ENCODE assay signal across 28 cellular contexts in the genomic region with DNA sequence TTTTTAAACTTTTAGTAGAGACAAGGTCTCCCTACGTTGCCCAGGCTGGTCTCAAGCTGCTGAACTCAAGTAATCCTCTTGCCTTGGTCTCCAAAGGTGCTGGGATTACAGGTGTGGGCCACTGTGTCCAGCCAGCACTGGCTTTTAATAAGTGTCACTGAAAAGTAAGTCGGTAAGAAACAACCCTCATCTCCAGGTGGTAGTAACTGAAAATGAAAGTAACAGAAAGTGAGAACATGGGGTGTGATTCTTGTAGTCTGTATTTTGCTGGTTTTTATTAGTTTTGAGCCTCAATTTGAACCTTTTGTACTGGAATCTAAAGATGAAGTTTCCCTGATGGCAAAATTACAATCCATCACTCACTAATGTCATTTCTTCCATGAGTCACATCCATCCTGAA.
DNase-seq lines count a peak whose midpoint lies in the region; ATAC-seq and TF ChIP-seq lines count a peak whose summit lies in the region.
"Had no signal": no experiment of that assay in that cellular context is flagged by ENCODE, and none has a peak within 500 bp of the region (broad histone marks: within the 10 kb centered on the region; RNA-seq: fewer than 3 reads in every experiment).

No MANE protein-coding gene starts in this region.

- H2AFZ ChIP-seq in mammary epithelial cell (ENCODE audit: low read depth, low read length) = no peak overlapping the region

- ATAC-seq in GM18511 (IDR thresholded peaks at IDR 0.05; ENCODE audit: unreplicated experiment) = peak; percentile 77
- peak; percentile 63 for ATAC-seq in GM19463 (IDR thresholded peaks at IDR 0.05; ENCODE audit: unreplicated experiment)
- ATAC-seq in HG03159 (IDR thresholded peaks at IDR 0.05; ENCODE audit: unreplicated experiment) = peak; percentile 57
- ATAC-seq: activated T-helper 17 cell treated with anti-CD3 and anti-CD28 coated beads, Interleukin-2, amount 50 U/mL, for 72 hours; left lung; psoas muscle; upper lobe of right lung had no signal

- in situ Hi-C loops in mammary epithelial cell (cut with MboI; ENCODE audit: low sequenced_read_pairs in 2 of 2) (no loop called here), ACHN (cut with HindIII; ENCODE audit: low pct_ligation_motif_present, low pct_unique_long_range_greater_than_20kb, low sequenced_read_pairs) (no loop called here)

- H3K4me1 ChIP-seq in mammary epithelial cell (ENCODE audit: insufficient read depth, low read length) = no peaks in the 10 kb centered on the region
- H3K4me1 ChIP-seq: left lung, psoas muscle, SJSA1, suprapubic skin, upper lobe of right lung had no signal

- H3K9me3 ChIP-seq in mammary epithelial cell (replicated peaks; ENCODE audit: insufficient read depth, low read length) = no peaks in the 10 kb centered on the region
- H3K9me3 ChIP-seq: left lung, neutrophil, psoas muscle, SJSA1, suprapubic skin, upper lobe of right lung had no signal

- no peak overlapping the region for H3K4me3 ChIP-seq in mammary epithelial cell (replicated peaks in 1 of 3; ENCODE audit: insufficient read depth in 1 of 3, low read depth in 2 of 3, low read length in 3 of 3)
- H3K4me3 ChIP-seq: left lung, psoas muscle, SJSA1, suprapubic skin, upper lobe of right lung had no signal

- no peaks in the 10 kb centered on the region for H3K36me3 ChIP-seq in mammary epithelial cell (ENCODE audit: insufficient read depth, low read length)
- H3K36me3 ChIP-seq: brain microvascular endothelial cell, left lung, neutrophil, SJSA1, suprapubic skin, upper lobe of right lung had no signal

- BruUV-seq in mammary epithelial cell (replicated peaks; lab: Mats Ljungman, UMichigan) = no TSS peak

- CTCF ChIA-PET in mammary epithelial cell (lab: Charles Lee; ENCODE audit: low non-redundant PET) = no interaction called here

- H3K79me2 ChIP-seq in mammary epithelial cell (ENCODE audit: insufficient read depth, low read length) = no peaks in the 10 kb centered on the region

- H3K27ac ChIP-seq in mammary epithelial cell (ENCODE audit: insufficient read depth, low read depth, low read length) = no peak overlapping the region
- H3K27ac ChIP-seq: brain microvascular endothelial cell, C4-2B, left lung, neutrophil, psoas muscle, SJSA1, suprapubic skin, upper lobe of right lung had no signal

- no peaks in the 10 kb centered on the region for H3K27me3 ChIP-seq in mammary epithelial cell (ENCODE audit: insufficient read depth, low read length)
- H3K27me3 ChIP-seq: brain microvascular endothelial cell, left lung, neutrophil, SJSA1, suprapubic skin, upper lobe of right lung had no signal

- intact Hi-C loops in mammary epithelial cell (cut with micrococcal nuclease) = no loop called here

- dilution Hi-C loops in mammary epithelial cell (cut with HindIII; ENCODE audit: low sequenced_read_pairs) = no loop called here

- DNase-seq in OCI-M1 (lab: John Stamatoyannopoulos, UW) (peak; percentile 34), mammary epithelial cell (no peak), ACHN (no peak), NCI-H1436 (lab: John Stamatoyannopoulos, UW) (no peak)
- DNase-seq: activated CD4-positive, alpha-beta memory T cell treated with anti-CD3 and anti-CD28 coated beads for 36 hours; activated naive CD4-positive, alpha-beta T cell treated with anti-CD3 and anti-CD28 coated beads, Interleukin-2, amount 50 U/mL, for 16 hours; amniotic stem cell; brain microvascular endothelial cell; H9; hypothalamus; left lung; NCI-H146; NCI-H2107; NCI-H748 treated with DMSO at 0.1 percent for 48 hours; psoas muscle; RPMI8226; stimulated activated CD4-positive, alpha-beta T cell treated with anti-CD3 and anti-CD28 coated beads, Interleukin-15, amount 100 ng/mL, for 24 hours; stimulated activated naive CD4-positive, alpha-beta T cell; T-helper 1 cell; upper lobe of right lung had no signal

- TF ChIP-seq CTCF in mammary epithelial cell (conservative IDR thresholded peaks at IDR 0.05 in 1 of 2, IDR thresholded peaks at IDR 0.05 in 1 of 2; ENCODE audit: extremely low read depth in 1 of 2, insufficient read depth in 1 of 2, low read depth in 1 of 2, low read length in 2 of 2) = no peak

- no peak overlapping the region for H3K4me2 ChIP-seq in mammary epithelial cell (ENCODE audit: insufficient read depth, low read depth, low read length)

- no peak overlapping the region for H3K9ac ChIP-seq in mammary epithelial cell (ENCODE audit: insufficient read depth, low read length)

- no peaks in the 10 kb centered on the region for H4K20me1 ChIP-seq in mammary epithelial cell (ENCODE audit: insufficient read depth, low read length)

- 57% methylated on average over 2 of the region's 2 CpGs for WGBS in mammary epithelial cell (ENCODE audit: low coverage, missing lambda C conversion rate)
